Comparison of ENCODE assay signal across 27 cellular contexts in the genomic region with DNA sequence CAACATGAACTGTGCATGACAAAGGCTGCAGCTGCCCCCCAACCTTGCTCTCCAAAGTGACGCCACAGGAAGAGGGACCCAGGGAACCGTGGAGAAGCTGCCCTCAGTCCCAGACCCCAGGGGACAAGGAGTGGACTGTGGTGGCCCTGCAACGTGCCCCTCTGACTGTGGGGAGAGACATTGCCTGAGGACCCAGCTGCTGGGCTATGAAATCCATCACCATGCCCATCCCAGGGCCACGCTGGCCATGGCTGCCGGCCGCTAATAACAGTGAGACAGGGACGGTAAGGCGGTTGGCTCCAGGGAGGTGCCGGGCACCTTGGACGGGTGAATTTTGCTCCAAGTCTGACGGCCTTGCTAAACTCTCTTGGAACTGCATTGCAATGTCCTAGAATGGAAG.
DNase-seq lines count a peak whose midpoint lies in the region; ATAC-seq lines count a peak whose summit lies in the region.
"Had no signal": no experiment of that assay in that cellular context is flagged by ENCODE, and none has a peak within 500 bp of the region (broad histone marks: within the 10 kb centered on the region; RNA-seq: fewer than 3 reads in every experiment).

No MANE protein-coding gene starts in this region.

- H3K27ac Mint-ChIP-seq in activated naive CD8-positive, alpha-beta T cell treated with anti-CD3 and anti-CD28 coated beads, Interleukin-2, amount 10 ng/mL, durations not matched to agents 7 days and 5 days = no peak overlapping the region
- no peak overlapping the region for H3K27ac Mint-ChIP-seq in activated naive CD8-positive, alpha-beta T cell treated with anti-CD3 and anti-CD28 coated beads for 36 hours
- peak overlapping the region; percentile 41 for H3K27ac Mint-ChIP-seq in central memory CD8-positive, alpha-beta T cell (ENCODE audit: low read depth)

- no peaks in the 10 kb centered on the region for H3K4me1 Mint-ChIP-seq in activated naive CD8-positive, alpha-beta T cell treated with anti-CD3 and anti-CD28 coated beads, Interleukin-2, amount 10 ng/mL, durations not matched to agents 7 days and 5 days
- no peaks in the 10 kb centered on the region for H3K4me1 Mint-ChIP-seq in activated naive CD8-positive, alpha-beta T cell treated with anti-CD3 and anti-CD28 coated beads for 36 hours
- H3K4me1 Mint-ChIP-seq in central memory CD8-positive, alpha-beta T cell = peaks cover 38% of the 10 kb centered on the region

- H3K4me3 Mint-ChIP-seq in activated naive CD8-positive, alpha-beta T cell treated with anti-CD3 and anti-CD28 coated beads, Interleukin-2, amount 10 ng/mL, durations not matched to agents 7 days and 5 days = no peak overlapping the region
- H3K4me3 Mint-ChIP-seq in activated naive CD8-positive, alpha-beta T cell treated with anti-CD3 and anti-CD28 coated beads for 36 hours = no peak overlapping the region
- no peak overlapping the region for H3K4me3 Mint-ChIP-seq in central memory CD8-positive, alpha-beta T cell
- H3K4me3 Mint-ChIP-seq: CD8-positive, alpha-beta memory T cell had no signal

- ATAC-seq in activated naive CD8-positive, alpha-beta T cell treated with anti-CD3 and anti-CD28 coated beads, Interleukin-2, amount 10 ng/mL, durations not matched to agents 7 days and 5 days (ENCODE audit: low read depth) = no peak
- no peak for ATAC-seq in central memory CD8-positive, alpha-beta T cell (replicated peaks; ENCODE audit: extremely low read depth, poor library complexity, severe bottlenecking)
- ATAC-seq in GM18870 (IDR thresholded peaks at IDR 0.05; ENCODE audit: unreplicated experiment) = no peak
- ATAC-seq in HG03442 (IDR thresholded peaks at IDR 0.05; ENCODE audit: unreplicated experiment) = no peak
- ATAC-seq: GM12878, HCT116 had no signal

- POLR2A ChIA-PET in activated naive CD8-positive, alpha-beta T cell treated with anti-CD3 and anti-CD28 coated beads, Interleukin-2, amount 10 ng/mL, durations not matched to agents 7 days and 5 days (lab: Charles Lee) = no interaction called here

- no peaks in the 10 kb centered on the region for H3K36me3 Mint-ChIP-seq in activated naive CD8-positive, alpha-beta T cell treated with anti-CD3 and anti-CD28 coated beads, Interleukin-2, amount 10 ng/mL, durations not matched to agents 7 days and 5 days
- peaks cover 2% of the 10 kb centered on the region for H3K36me3 Mint-ChIP-seq in activated naive CD8-positive, alpha-beta T cell treated with anti-CD3 and anti-CD28 coated beads for 36 hours
- peaks cover 4% of the 10 kb centered on the region for H3K36me3 Mint-ChIP-seq in central memory CD8-positive, alpha-beta T cell (ENCODE audit: insufficient read depth)

- H3K27me3 Mint-ChIP-seq in activated naive CD8-positive, alpha-beta T cell treated with anti-CD3 and anti-CD28 coated beads, Interleukin-2, amount 10 ng/mL, durations not matched to agents 7 days and 5 days = peaks cover 10% of the 10 kb centered on the region
- H3K27me3 Mint-ChIP-seq in activated naive CD8-positive, alpha-beta T cell treated with anti-CD3 and anti-CD28 coated beads for 36 hours = no peaks in the 10 kb centered on the region
- H3K27me3 Mint-ChIP-seq in central memory CD8-positive, alpha-beta T cell = no peaks in the 10 kb centered on the region

- DNase-seq in activated naive CD8-positive, alpha-beta T cell treated with anti-CD3 and anti-CD28 coated beads, Interleukin-2, amount 10 ng/mL, durations not matched to agents 7 days and 5 days = peak; percentile 14
- DNase-seq in activated naive CD8-positive, alpha-beta T cell treated with anti-CD3 and anti-CD28 coated beads for 36 hours = no peak
- DNase-seq in central memory CD8-positive, alpha-beta T cell (ENCODE audit: low spot score in 2 of 2) = no peak
- DNase-seq in mesenteric fat pad (ENCODE audit: low spot score) (peak; percentile 75), ureter (ENCODE audit: low spot score) (peak; percentile 26)
- DNase-seq: AML-193; C1 segment of cervical spinal cord; CD8-positive, alpha-beta memory T cell; DMS 273 treated with DMSO at 0.1 percent for 48 hours; DMS79; EL; GDM1; IMR-90; KG1; MG63; NCI-H1105 treated with DMSO at 0.1 percent for 48 hours; NCI-H146; NCI-H2029 treated with DMSO at 0.1 percent for 48 hours; NCI-H2227 treated with DMSO at 0.1 percent for 48 hours; NCI-H526 treated with DMSO at 0.1 percent for 48 hours; PC-9; Right ventricle myocardium superior; RPMI8226 had no signal

- H3K9me3 Mint-ChIP-seq in activated naive CD8-positive, alpha-beta T cell treated with anti-CD3 and anti-CD28 coated beads, Interleukin-2, amount 10 ng/mL, durations not matched to agents 7 days and 5 days = peaks cover 2% of the 10 kb centered on the region
- H3K9me3 Mint-ChIP-seq in activated naive CD8-positive, alpha-beta T cell treated with anti-CD3 and anti-CD28 coated beads for 36 hours = peaks cover 4% of the 10 kb centered on the region
- peaks cover 5% of the 10 kb centered on the region for H3K9me3 Mint-ChIP-seq in central memory CD8-positive, alpha-beta T cell

Comparison
In these comparisons a context has a peak if more than half of its experiments do, and no peak if none do; other contexts are left out.
1. DNase-seq: peak in activated naive CD8-positive, alpha-beta T cell treated with anti-CD3 and anti-CD28 coated beads, Interleukin-2, amount 10 ng/mL, durations not matched to agents 7 days and 5 days (single experiment), mesenteric fat pad (single experiment) and ureter (single experiment); none in activated naive CD8-positive, alpha-beta T cell treated with anti-CD3 and anti-CD28 coated beads for 36 hours (single experiment) and central memory CD8-positive, alpha-beta T cell (0 of 2).